In the genomic region with DNA sequence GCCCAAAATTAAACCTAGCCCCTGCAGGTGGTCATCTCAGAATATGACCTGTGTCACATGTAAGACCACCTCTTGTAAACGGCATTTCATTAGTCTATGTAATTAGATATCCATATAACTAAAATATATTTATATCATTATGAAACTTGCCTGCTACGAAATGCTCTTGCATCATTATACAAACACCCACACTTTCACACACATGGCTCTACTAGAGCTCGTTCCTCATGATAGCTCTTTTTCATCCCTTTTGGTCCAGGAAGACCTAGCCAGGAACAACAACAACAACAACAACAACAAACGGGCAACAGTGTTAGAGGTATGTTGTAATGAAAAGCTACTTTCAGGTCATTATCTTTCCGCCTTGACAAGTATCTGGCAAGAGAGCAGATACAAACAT, we compare ENCODE assay signal across 1 cellular context.
TF ChIP-seq lines count a peak whose summit lies in the region.

No MANE protein-coding gene starts in this region.

TF ChIP-seq in A549, 52 proteins besides CTCF, POLR2A, EP300 and RAD21 (continued from another document):
- TF ChIP-seq, protein P1, sequence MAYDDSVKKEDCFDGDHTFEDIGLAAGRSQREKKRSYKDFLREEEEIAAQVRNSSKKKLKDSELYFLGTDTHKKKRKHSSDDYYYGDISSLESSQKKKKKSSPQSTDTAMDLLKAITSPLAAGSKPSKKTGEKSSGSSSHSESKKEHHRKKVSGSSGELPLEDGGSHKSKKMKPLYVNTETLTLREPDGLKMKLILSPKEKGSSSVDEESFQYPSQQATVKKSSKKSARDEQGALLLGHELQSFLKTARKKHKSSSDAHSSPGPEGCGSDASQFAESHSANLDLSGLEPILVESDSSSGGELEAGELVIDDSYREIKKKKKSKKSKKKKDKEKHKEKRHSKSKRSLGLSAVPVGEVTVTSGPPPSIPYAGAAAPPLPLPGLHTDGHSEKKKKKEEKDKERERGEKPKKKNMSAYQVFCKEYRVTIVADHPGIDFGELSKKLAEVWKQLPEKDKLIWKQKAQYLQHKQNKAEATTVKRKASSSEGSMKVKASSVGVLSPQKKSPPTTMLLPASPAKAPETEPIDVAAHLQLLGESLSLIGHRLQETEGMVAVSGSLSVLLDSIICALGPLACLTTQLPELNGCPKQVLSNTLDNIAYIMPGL (CRISPR knock-in tag; IDR thresholded peaks at IDR 0.05; ENCODE audit: borderline replicate concordance) = no peak
- TF ChIP-seq MYC (IDR thresholded peaks at IDR 0.05; ENCODE audit: borderline replicate concordance, low read length) = no peak
- TF ChIP-seq PHF8 (IDR thresholded peaks at IDR 0.05; ENCODE audit: borderline replicate concordance, low read depth) = no peak
- no peak for TF ChIP-seq CBX8 (IDR thresholded peaks at IDR 0.05)
- TF ChIP-seq, protein P2, sequence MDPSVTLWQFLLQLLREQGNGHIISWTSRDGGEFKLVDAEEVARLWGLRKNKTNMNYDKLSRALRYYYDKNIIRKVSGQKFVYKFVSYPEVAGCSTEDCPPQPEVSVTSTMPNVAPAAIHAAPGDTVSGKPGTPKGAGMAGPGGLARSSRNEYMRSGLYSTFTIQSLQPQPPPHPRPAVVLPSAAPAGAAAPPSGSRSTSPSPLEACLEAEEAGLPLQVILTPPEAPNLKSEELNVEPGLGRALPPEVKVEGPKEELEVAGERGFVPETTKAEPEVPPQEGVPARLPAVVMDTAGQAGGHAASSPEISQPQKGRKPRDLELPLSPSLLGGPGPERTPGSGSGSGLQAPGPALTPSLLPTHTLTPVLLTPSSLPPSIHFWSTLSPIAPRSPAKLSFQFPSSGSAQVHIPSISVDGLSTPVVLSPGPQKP (IDR thresholded peaks at IDR 0.05; ENCODE audit: low read depth, low read length) = no peak
- no peak for TF ChIP-seq EHF (CRISPR knock-in tag; IDR thresholded peaks at IDR 0.05)
- TF ChIP-seq, protein P3, sequence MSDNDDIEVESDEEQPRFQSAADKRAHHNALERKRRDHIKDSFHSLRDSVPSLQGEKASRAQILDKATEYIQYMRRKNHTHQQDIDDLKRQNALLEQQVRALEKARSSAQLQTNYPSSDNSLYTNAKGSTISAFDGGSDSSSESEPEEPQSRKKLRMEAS (IDR thresholded peaks at IDR 0.05) = no peak
- TF ChIP-seq KDM5A (IDR thresholded peaks at IDR 0.05) = no peak
- TF ChIP-seq CHD2 (IDR thresholded peaks at IDR 0.05; ENCODE audit: low read length, partially characterized antibody) = no peak
- no peak for TF ChIP-seq HDAC2 (IDR thresholded peaks at IDR 0.05)
- TF ChIP-seq ESRRA (IDR thresholded peaks at IDR 0.05; ENCODE audit: borderline replicate concordance, low read length) = no peak
- TF ChIP-seq BHLHE40 (IDR thresholded peaks at IDR 0.05; ENCODE audit: low read depth, low read length) = no peak
- TF ChIP-seq FOSB (CRISPR knock-in tag; IDR thresholded peaks at IDR 0.05) = no peak
